ENCODE assay signal across 8 cellular contexts in the genomic region with DNA sequence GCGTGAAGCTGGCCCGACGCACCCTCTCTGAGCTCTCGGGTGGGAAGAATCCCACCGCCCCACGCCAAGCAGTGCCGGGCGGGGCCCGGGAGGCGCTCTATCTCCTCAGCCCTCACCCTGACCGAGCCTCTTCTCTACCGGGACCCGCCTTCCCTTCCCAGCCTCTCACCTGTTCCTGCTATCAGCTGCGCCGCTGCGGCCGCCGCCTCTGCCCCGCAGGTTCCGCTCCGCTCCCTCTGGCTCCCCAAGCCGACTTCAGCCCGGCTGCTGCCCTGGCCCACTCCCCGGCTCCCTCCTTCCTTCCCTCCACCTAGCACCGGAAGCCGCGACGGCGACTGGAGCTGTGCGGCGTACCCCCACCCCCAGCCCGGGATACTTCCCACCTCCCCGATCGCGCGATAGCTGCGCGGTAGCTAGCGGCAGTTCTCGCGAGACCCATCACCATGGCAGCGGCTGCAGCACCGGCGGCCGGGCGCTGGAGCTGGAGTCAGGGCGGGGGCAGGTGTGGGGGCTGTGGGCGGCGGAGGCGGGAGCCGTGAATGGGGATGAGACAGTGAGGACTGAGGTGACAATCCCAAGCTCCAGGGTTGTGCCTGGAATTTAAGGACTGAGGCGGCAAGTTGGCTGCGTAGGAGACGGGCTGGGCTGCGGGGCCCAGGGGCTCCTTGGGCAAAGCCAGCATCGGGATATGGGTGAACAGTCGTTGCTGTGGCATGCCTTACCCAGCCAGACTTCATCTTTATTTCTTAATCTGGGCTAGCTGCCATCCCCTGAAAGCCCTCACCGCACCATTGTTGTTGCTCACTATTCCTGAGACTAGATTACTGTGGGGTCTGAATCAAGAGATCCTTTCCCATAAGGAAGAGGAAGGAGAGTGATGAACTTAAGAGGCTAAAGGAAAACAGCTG. TPM values are rescaled to one million over a fixed set of nuclear protein-coding genes. Genes with fewer than 3 reads are reported as not detected.
DNase-seq lines count a peak whose midpoint lies in the region; ATAC-seq and TF ChIP-seq lines count a peak whose summit lies in the region.

Gene ARF3 (minus strand): TSS at position 347 of the 908 bp plus-strand sequence. CDS start 16,392 bp downstream, outside the sequence.

- CTCF ChIA-PET in activated CD4-positive, alpha-beta memory T cell treated with anti-CD3 and anti-CD28 coated beads for 36 hours (lab: Charles Lee): interaction anchor here (0.6 to 2.9 kb wide), 19 partner anchors 11 to 142 kb away, joined by 3 to 31 read pairs (median 5); partner anchors contain the start of genes DDX23, FKBP11 and WNT1

- peak within 1 kb of the TSS; percentile 83 for H3K9ac ChIP-seq in BLaER1

- peak; percentile 91 for ATAC-seq in GM19351 (IDR thresholded peaks at IDR 0.05; ENCODE audit: unreplicated experiment)
- peak; percentile 83 for ATAC-seq in HG03571 (IDR thresholded peaks at IDR 0.05; ENCODE audit: unreplicated experiment)
- peak; percentile 95 to 98 (median 96) for ATAC-seq in right lobe of liver

- peaks cover 6% of the 10 kb centered on the region for H3K36me3 Mint-ChIP-seq in activated CD4-positive, alpha-beta memory T cell treated with anti-CD3 and anti-CD28 coated beads for 36 hours

- H3K27me3 Mint-ChIP-seq in activated CD4-positive, alpha-beta memory T cell treated with anti-CD3 and anti-CD28 coated beads for 36 hours: no peaks in the 10 kb centered on the region

- H3K9me3 ChIP-seq in BLaER1 (no peaks in the 10 kb centered on the region), right lobe of liver (no peaks in the 10 kb centered on the region)

- H3K4me3 Mint-ChIP-seq in activated CD4-positive, alpha-beta memory T cell treated with anti-CD3 and anti-CD28 coated beads for 36 hours: peak within 1 kb of the TSS; percentile 86

- POLR2A ChIA-PET in activated CD4-positive, alpha-beta memory T cell treated with anti-CD3 and anti-CD28 coated beads for 36 hours (lab: Charles Lee): interaction anchor here (0.6 to 1.7 kb wide), 12 partner anchors 9 to 175 kb away, joined by 3 to 8 read pairs (median 3); partner anchors contain the start of genes FKBP11 and RND1

- intact Hi-C loops in activated CD4-positive, alpha-beta memory T cell treated with anti-CD3 and anti-CD28 coated beads for 36 hours (cut with micrococcal nuclease): loop anchor here (1.0 kb wide), 3 partner anchors 14 to 61 kb away; partner anchors contain the start of genes PRKAG1 and WNT10B
- intact Hi-C loops in right lobe of liver (cut with DNase I): no loop called here

- DNase-seq in NCI-H82 (lab: John Stamatoyannopoulos, UW) (peak; percentile 99), dermis microvascular lymphatic vessel endothelial cell (ENCODE audit: low read depth in 2 of 2) (peak; percentile 82 to 94), right lobe of liver (peak; percentile 96 to 97 (median 96))
- DNase-seq in activated CD4-positive, alpha-beta memory T cell treated with anti-CD3 and anti-CD28 coated beads for 36 hours: peak; percentile 95
- peak; percentile 91 for DNase-seq in stimulated activated CD4-positive, alpha-beta T cell treated with anti-CD3 and anti-CD28 coated beads, Interleukin-4, amount 100 ng/mL, for 24 hours

- WGBS in right lobe of liver (ENCODE audit: insufficient coverage, low coverage, low lambda C conversion rate, missing lambda C conversion rate): 2% methylated on average over 30 of the region's 58 CpGs

- no peaks in the 10 kb centered on the region for H3K9me3 Mint-ChIP-seq in activated CD4-positive, alpha-beta memory T cell treated with anti-CD3 and anti-CD28 coated beads for 36 hours

- H3K4me2 ChIP-seq in BLaER1: peak within 1 kb of the TSS; percentile 96

- H3K4me3 ChIP-seq in BLaER1: peak within 1 kb of the TSS; percentile 81
- peak within 1 kb of the TSS; percentile 87 to 98 (median 94) for H3K4me3 ChIP-seq in right lobe of liver

- TF ChIP-seq CTCF in right lobe of liver (IDR thresholded peaks at IDR 0.05): no peak

- peaks cover 42% of the 10 kb centered on the region for H4K20me1 ChIP-seq in BLaER1

- peaks cover 28% of the 10 kb centered on the region for H3K4me1 Mint-ChIP-seq in activated CD4-positive, alpha-beta memory T cell treated with anti-CD3 and anti-CD28 coated beads for 36 hours (ENCODE audit: low read depth)

- H3K27me3 ChIP-seq in BLaER1 (no peaks in the 10 kb centered on the region), right lobe of liver (no peaks in the 10 kb centered on the region)

- H3K27ac ChIP-seq in BLaER1 (peak within 1 kb of the TSS; percentile 71), right lobe of liver (peak within 1 kb of the TSS; percentile 56 to 62 (median 62))

- H3K4me1 ChIP-seq in BLaER1: peaks cover 38% of the 10 kb centered on the region
- H3K4me1 ChIP-seq in right lobe of liver: peaks cover 0 to 4% (median 0%) of the 10 kb centered on the region in 4 donors

- peak; percentile 70 for TF ChIP-seq POLR2A in right lobe of liver (IDR thresholded peaks at IDR 0.05)

- peaks cover 26% of the 10 kb centered on the region for H3K36me3 ChIP-seq in BLaER1
- peaks cover 0 to 6% (median 0%) of the 10 kb centered on the region in 4 donors for H3K36me3 ChIP-seq in right lobe of liver

- peak within 1 kb of the TSS; percentile 83 for H3K27ac Mint-ChIP-seq in activated CD4-positive, alpha-beta memory T cell treated with anti-CD3 and anti-CD28 coated beads for 36 hours

RNA-seq across cellular contexts. Expression of gene ARF3, which starts in this region (rescaled TPM):
- total RNA-seq in activated CD4-positive, alpha-beta memory T cell treated with anti-CD3 and anti-CD28 coated beads for 36 hours: 100 to 1,000 TPM; 110 to 121 TPM
- 40.7 and 50.4 TPM in 2 replicates for total RNA-seq in dermis microvascular lymphatic vessel endothelial cell
- 10 to 100 TPM; 30.9 to 50.7 (median 47.2) TPM for total RNA-seq in right lobe of liver

Comparison
In these comparisons a context has a peak if more than half of its experiments do, and no peak if none do; other contexts are left out.
1. Peak in every context shown above with its lines: DNase-seq, ATAC-seq, H3K4me3 ChIP-seq and H3K27ac ChIP-seq.